6 cellular contexts compared by ENCODE assay signal in the genomic region with DNA sequence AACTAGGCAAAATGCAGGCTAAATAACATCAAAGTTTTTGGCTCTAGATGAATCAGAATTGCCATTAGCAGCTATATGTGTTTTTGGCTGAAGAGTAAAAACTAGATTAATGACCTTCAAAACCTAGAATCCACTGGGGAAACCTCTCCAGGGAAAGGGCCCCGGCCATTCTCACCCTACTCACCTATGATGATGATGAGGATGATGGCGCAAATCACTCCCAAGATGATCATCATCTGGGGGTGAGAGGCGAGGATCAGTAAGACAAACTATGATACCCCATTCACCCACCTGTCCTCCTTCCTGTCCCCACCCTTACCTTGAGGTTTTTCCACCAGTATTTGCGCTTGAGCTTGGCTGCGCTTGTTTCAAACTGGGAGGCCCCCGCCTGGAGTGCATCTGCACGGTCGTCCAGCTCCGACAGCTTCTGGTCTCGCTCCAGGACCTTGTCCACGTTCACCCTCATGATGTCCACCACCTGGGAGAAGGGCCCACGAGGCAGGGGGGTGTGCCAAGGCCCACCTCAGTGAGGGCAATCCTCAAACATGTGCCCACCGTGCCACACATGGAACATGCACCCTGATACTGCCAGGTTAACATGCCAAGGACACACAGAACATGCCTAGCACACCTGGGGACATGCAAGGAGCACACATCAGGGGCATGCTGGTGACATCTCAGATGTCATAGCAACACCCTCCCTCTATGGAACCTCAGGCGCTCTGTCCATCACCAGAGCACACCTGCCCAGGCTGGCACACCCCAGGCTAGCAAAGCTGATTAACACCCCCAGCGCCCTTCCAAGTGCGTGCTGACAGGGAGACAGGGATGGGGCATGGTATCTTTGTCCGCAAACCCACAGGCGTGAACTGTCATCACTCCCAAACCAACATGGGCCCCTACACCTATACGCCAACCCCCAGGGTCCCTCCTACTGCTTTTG.
A peak's percentile ranks its signal among the peaks of the same experiment; 100 is the strongest.
DNase-seq lines count a peak whose midpoint lies in the region; ATAC-seq and TF ChIP-seq lines count a peak whose summit lies in the region.

No MANE protein-coding gene starts in this region.

- H3K4me1 Mint-ChIP-seq in effector memory CD8-positive, alpha-beta T cell (ENCODE audit: low read depth in 2 of 2) = peaks cover 50 to 58% of the 10 kb centered on the region in 2 donors

- peak overlapping the region; percentile 65; the same call in 1 of the 2 replicates for H3K27ac ChIP-seq in MM.1S (ENCODE audit: low read length)

- peaks cover 62% of the 10 kb centered on the region for H3K36me3 Mint-ChIP-seq in effector memory CD8-positive, alpha-beta T cell (ENCODE audit: insufficient read depth)

- H2AFZ ChIP-seq in MM.1S (ENCODE audit: low read length) = no peak overlapping the region

- peak overlapping the region; percentile 100 for H3K9ac ChIP-seq in MM.1S (ENCODE audit: low read length)

- H3K79me2 ChIP-seq in MM.1S (ENCODE audit: low read length) = peaks cover 32% of the 10 kb centered on the region

- DNase-seq in MM.1S (no peak), skeletal muscle cell (ENCODE audit: low read depth) (no peak)
- no peak for DNase-seq in effector memory CD8-positive, alpha-beta T cell

- H3K4me2 ChIP-seq in MM.1S (ENCODE audit: low read depth, low read length) = peak overlapping the region; percentile 93

- no peaks in the 10 kb centered on the region for H3K36me3 ChIP-seq in MM.1S (replicated peaks; ENCODE audit: insufficient read depth, low read length)

- peak overlapping the region; percentile 86 to 89 for H3K4me3 Mint-ChIP-seq in effector memory CD8-positive, alpha-beta T cell

- H3K27me3 Mint-ChIP-seq in effector memory CD8-positive, alpha-beta T cell = no peaks in the 10 kb centered on the region

- H3K4me3 ChIP-seq in MM.1S (ENCODE audit: low read length) (peak overlapping the region; percentile 100), skeletal muscle cell (ENCODE audit: low read depth, low read length) (peak overlapping the region; percentile 90)

- no peak for TF ChIP-seq CTCF in MM.1S (IDR thresholded peaks at IDR 0.05; ENCODE audit: low read length)

- H3K9me3 Mint-ChIP-seq in effector memory CD8-positive, alpha-beta T cell = no peaks in the 10 kb centered on the region

- H3K9me3 ChIP-seq in MM.1S (replicated peaks; ENCODE audit: insufficient read depth, low read length) = no peaks in the 10 kb centered on the region

- H3K27ac Mint-ChIP-seq in effector memory CD8-positive, alpha-beta T cell = peak overlapping the region in 1 of 2 donors; percentile 97

- H3K27me3 ChIP-seq in MM.1S (replicated peaks; ENCODE audit: insufficient read depth, low read length) = no peaks in the 10 kb centered on the region

- no peaks in the 10 kb centered on the region for H3K9me2 ChIP-seq in MM.1S (replicated peaks; ENCODE audit: insufficient read depth, low read length)

- H3F3A ChIP-seq in MM.1S (ENCODE audit: insufficient read depth, low read length) = peaks cover 29% of the 10 kb centered on the region

- H4K20me1 ChIP-seq in MM.1S (ENCODE audit: insufficient read depth, low read length) = no peaks in the 10 kb centered on the region

- peaks cover 17% of the 10 kb centered on the region for H3K4me1 ChIP-seq in MM.1S (ENCODE audit: low read length)

- no peak for ATAC-seq in effector memory CD8-positive, alpha-beta T cell (replicated peaks)
- ATAC-seq in HG03460 (IDR thresholded peaks at IDR 0.05; ENCODE audit: unreplicated experiment) (no peak), GM18502 (IDR thresholded peaks at IDR 0.05; ENCODE audit: poor library complexity, unreplicated experiment) (no peak), HG02763 (IDR thresholded peaks at IDR 0.05; ENCODE audit: unreplicated experiment) (no peak)
